ENCODE assay signal across 11 cellular contexts in the genomic region with DNA sequence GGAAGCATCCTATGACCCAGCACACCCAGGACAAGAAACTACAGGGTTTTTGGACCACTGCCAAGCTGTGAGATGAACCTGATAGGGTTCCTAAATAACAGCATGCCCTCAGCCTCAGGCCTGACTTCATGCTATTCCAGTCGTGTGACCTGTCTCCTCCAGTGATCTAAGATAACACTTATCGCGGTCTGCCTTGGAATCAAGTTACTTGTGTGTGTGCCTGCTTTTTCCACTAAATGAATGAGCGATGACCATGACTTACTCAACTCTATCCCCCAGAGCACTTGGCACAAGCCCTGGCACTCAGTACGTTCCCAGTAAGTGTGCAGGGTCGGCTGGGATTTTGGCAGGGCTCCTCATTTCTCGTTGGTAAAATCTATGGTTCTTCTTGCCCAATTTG.
DNase-seq lines count a peak whose midpoint lies in the region; ATAC-seq, FAIRE-seq and TF ChIP-seq lines count a peak whose summit lies in the region.
"Had no signal": no experiment of that assay in that cellular context is flagged by ENCODE, and none has a peak within 500 bp of the region (broad histone marks: within the 10 kb centered on the region; RNA-seq: fewer than 3 reads in every experiment).

No MANE protein-coding gene starts in this region.

- H3K4me1 Mint-ChIP-seq in astrocyte (ENCODE audit: low read depth, unreplicated experiment): peaks cover 19% of the 10 kb centered on the region
- H3K4me1 Mint-ChIP-seq in CD8-positive, alpha-beta T cell (ENCODE audit: low read depth): no peaks in the 10 kb centered on the region
- H3K4me1 Mint-ChIP-seq in natural killer cell treated with Interleukin-12 subunit alpha and Interleukin-12 subunit beta and Interleukin-15 and Interleukin-18, amount 100 ng/mL, for 72 hours (ENCODE audit: low read depth in 2 of 2): no peaks in the 10 kb centered on the region

- H3K4me3 Mint-ChIP-seq in astrocyte (ENCODE audit: unreplicated experiment): no peak overlapping the region
- no peak overlapping the region for H3K4me3 Mint-ChIP-seq in CD8-positive, alpha-beta T cell
- H3K4me3 Mint-ChIP-seq in natural killer cell treated with Interleukin-12 subunit alpha and Interleukin-12 subunit beta and Interleukin-15 and Interleukin-18, amount 100 ng/mL, for 72 hours: no peak overlapping the region

- TF ChIP-seq POLR2A in testis (IDR thresholded peaks at IDR 0.05): no peak

- H2BK120ac ChIP-seq in mesendoderm (ENCODE audit: low read depth, low read length): no peak overlapping the region

- POLR2A ChIA-PET in CD8-positive, alpha-beta T cell (lab: Charles Lee): no interaction called here

- H3K18ac ChIP-seq in mesendoderm (ENCODE audit: low read length): no peak overlapping the region

- H4K5ac ChIP-seq in mesendoderm (ENCODE audit: low read length): no peak overlapping the region

- no peaks in the 10 kb centered on the region for H3K79me1 ChIP-seq in mesendoderm (ENCODE audit: low read length)

- H3K4me3 ChIP-seq in astrocyte (ENCODE audit: insufficient read depth, low read depth, low read length): no peak overlapping the region
- H3K4me3 ChIP-seq in mesendoderm (ENCODE audit: low read length): no peak overlapping the region
- no peak overlapping the region for H3K4me3 ChIP-seq in CD8-positive, alpha-beta T cell (ENCODE audit: low read depth, low read length)
- H3K4me3 ChIP-seq in testis: no peak overlapping the region

- peak; percentile 15 for DNase-seq in EL
- peak; percentile 79 for DNase-seq in NCI-H146 (lab: John Stamatoyannopoulos, UW)
- peak; percentile 27 for DNase-seq in astrocyte (ENCODE audit: low read depth)
- peak; percentile 53 for DNase-seq in mesendoderm
- DNase-seq in CD8-positive, alpha-beta T cell: no peak
- DNase-seq in hepatic stellate cell (ENCODE audit: low spot score): no peak
- DNase-seq in natural killer cell treated with Interleukin-12 subunit alpha and Interleukin-12 subunit beta and Interleukin-15 and Interleukin-18, amount 100 ng/mL, for 72 hours (ENCODE audit: low spot score): no peak
- DNase-seq in testis: no peak
- DNase-seq: NCI-H1092 treated with DMSO at 0.1 percent for 48 hours; stimulated activated CD8-positive, alpha-beta memory T cell treated with anti-CD3 and anti-CD28 coated beads, Interleukin-4, amount 100 ng/mL, for 48 hours had no signal

- no peak for FAIRE-seq in astrocyte (lab: Jason Lieb, UNC)
- FAIRE-seq: GM19239 had no signal

- TF ChIP-seq CTCF in astrocyte (IDR thresholded peaks at IDR 0.05; ENCODE audit: insufficient read depth, low read depth, low read length) (no peak), testis (IDR thresholded peaks at IDR 0.05) (no peak)
- TF ChIP-seq CTCF in CD8-positive, alpha-beta T cell (IDR thresholded peaks at IDR 0.05): no peak

- H2AFZ ChIP-seq in astrocyte (ENCODE audit: low read depth, low read length): no peak overlapping the region

- H3K9ac ChIP-seq in astrocyte (ENCODE audit: low read length): no peak overlapping the region
- H3K9ac ChIP-seq in mesendoderm (ENCODE audit: low read length): no peak overlapping the region

- no peaks in the 10 kb centered on the region for H3K36me3 Mint-ChIP-seq in astrocyte (ENCODE audit: low read depth, unreplicated experiment)
- H3K36me3 Mint-ChIP-seq in CD8-positive, alpha-beta T cell: no peaks in the 10 kb centered on the region
- no peaks in the 10 kb centered on the region for H3K36me3 Mint-ChIP-seq in natural killer cell treated with Interleukin-12 subunit alpha and Interleukin-12 subunit beta and Interleukin-15 and Interleukin-18, amount 100 ng/mL, for 72 hours

- H3K79me2 ChIP-seq in astrocyte (ENCODE audit: insufficient read depth, low read length) (no peaks in the 10 kb centered on the region), mesendoderm (ENCODE audit: control insufficient read depth, insufficient read depth, low read length) (no peaks in the 10 kb centered on the region)

- H2BK15ac ChIP-seq in mesendoderm (replicated peaks; ENCODE audit: low read depth): no peak overlapping the region

- H3K4me1 ChIP-seq in astrocyte (ENCODE audit: insufficient read depth, low read length): no peaks in the 10 kb centered on the region
- H3K4me1 ChIP-seq in mesendoderm (ENCODE audit: control insufficient read depth, low read depth, low read length): no peaks in the 10 kb centered on the region
- no peaks in the 10 kb centered on the region for H3K4me1 ChIP-seq in CD8-positive, alpha-beta T cell (ENCODE audit: insufficient read depth, low read length)
- H3K4me1 ChIP-seq in testis: no peaks in the 10 kb centered on the region

- no peak overlapping the region for H3K4me2 ChIP-seq in astrocyte (ENCODE audit: low read length)
- H3K4me2 ChIP-seq in mesendoderm (ENCODE audit: low read length): no peak overlapping the region

- no peak for ATAC-seq in CD8-positive, alpha-beta T cell
- no peak for ATAC-seq in natural killer cell treated with Interleukin-12 subunit alpha and Interleukin-12 subunit beta and Interleukin-15 and Interleukin-18, amount 100 ng/mL, for 72 hours

- WGBS in mesendoderm (ENCODE audit: extremely low coverage, insufficient coverage, low lambda C conversion rate): no CpG with 5 or more reads among the region's 7 CpGs
- WGBS in testis, 2 donors: 55 to 69% methylated on average over 7 of the region's 7 CpGs

- H3K9me3 ChIP-seq in astrocyte (ENCODE audit: insufficient read depth, low read depth, low read length): no peaks in the 10 kb centered on the region
- H3K9me3 ChIP-seq in CD8-positive, alpha-beta T cell (ENCODE audit: low read length): no peaks in the 10 kb centered on the region
- H3K9me3 ChIP-seq in testis: no peaks in the 10 kb centered on the region

- H3K27ac Mint-ChIP-seq in astrocyte (ENCODE audit: unreplicated experiment): no peak overlapping the region
- no peak overlapping the region for H3K27ac Mint-ChIP-seq in CD8-positive, alpha-beta T cell
- no peak overlapping the region for H3K27ac Mint-ChIP-seq in natural killer cell treated with Interleukin-12 subunit alpha and Interleukin-12 subunit beta and Interleukin-15 and Interleukin-18, amount 100 ng/mL, for 72 hours

- H2BK5ac ChIP-seq in mesendoderm (ENCODE audit: low read length): no peak overlapping the region

- no peaks in the 10 kb centered on the region for H3K27me3 Mint-ChIP-seq in astrocyte (ENCODE audit: low read depth, unreplicated experiment)
- H3K27me3 Mint-ChIP-seq in CD8-positive, alpha-beta T cell (ENCODE audit: low read depth): no peaks in the 10 kb centered on the region
- H3K27me3 Mint-ChIP-seq in natural killer cell treated with Interleukin-12 subunit alpha and Interleukin-12 subunit beta and Interleukin-15 and Interleukin-18, amount 100 ng/mL, for 72 hours: peaks cover 0 to 2% of the 10 kb centered on the region in 2 donors

- H3K27ac ChIP-seq in astrocyte (ENCODE audit: low read depth, low read length) (no peak overlapping the region), mesendoderm (ENCODE audit: low read depth, low read length) (no peak overlapping the region), testis (no peak overlapping the region)
- H3K27ac ChIP-seq in CD8-positive, alpha-beta T cell (ENCODE audit: low read depth, low read length): no peak overlapping the region

- no peak overlapping the region for H2AK5ac ChIP-seq in mesendoderm (ENCODE audit: low read length)

- H3K4ac ChIP-seq in mesendoderm (ENCODE audit: low read depth, low read length): no peak overlapping the region

- no peaks in the 10 kb centered on the region for H4K20me1 ChIP-seq in astrocyte (ENCODE audit: insufficient read depth, low read length)

- intact Hi-C loops in CD8-positive, alpha-beta T cell (cut with DNase I, micrococcal nuclease): no loop called here
- intact Hi-C loops in testis (cut with DNase I; ENCODE audit: low total_unique reads): no loop called here

- no peaks in the 10 kb centered on the region for H3K36me3 ChIP-seq in astrocyte (ENCODE audit: insufficient read depth, low read length)
- H3K36me3 ChIP-seq in mesendoderm (ENCODE audit: control insufficient read depth, insufficient read depth, low read length): no peaks in the 10 kb centered on the region
- H3K36me3 ChIP-seq in CD8-positive, alpha-beta T cell (ENCODE audit: insufficient read depth, low read length): no peaks in the 10 kb centered on the region
- no peaks in the 10 kb centered on the region for H3K36me3 ChIP-seq in testis (ENCODE audit: low read depth, missing control alignments)

- H3K27me3 ChIP-seq in astrocyte (ENCODE audit: insufficient read depth, low read length): no peaks in the 10 kb centered on the region
- H3K27me3 ChIP-seq in mesendoderm (ENCODE audit: insufficient read depth, low read length, poor library complexity): no peaks in the 10 kb centered on the region
- no peaks in the 10 kb centered on the region for H3K27me3 ChIP-seq in CD8-positive, alpha-beta T cell (ENCODE audit: insufficient read depth, low read length)
- H3K27me3 ChIP-seq in testis: no peaks in the 10 kb centered on the region

- no peak overlapping the region for H3K23ac ChIP-seq in mesendoderm (ENCODE audit: low read length)

- H3K56ac ChIP-seq in mesendoderm (ENCODE audit: low read length): no peak overlapping the region

- H3K9me3 Mint-ChIP-seq in astrocyte (ENCODE audit: unreplicated experiment): peaks cover 4% of the 10 kb centered on the region
- H3K9me3 Mint-ChIP-seq in CD8-positive, alpha-beta T cell: no peaks in the 10 kb centered on the region
- H3K9me3 Mint-ChIP-seq in natural killer cell treated with Interleukin-12 subunit alpha and Interleukin-12 subunit beta and Interleukin-15 and Interleukin-18, amount 100 ng/mL, for 72 hours: peaks cover 5% of the 10 kb centered on the region

- H4K8ac ChIP-seq in mesendoderm (ENCODE audit: low read depth, low read length): no peak overlapping the region

- CTCF ChIA-PET in CD8-positive, alpha-beta T cell (lab: Charles Lee): interaction anchor here (1.5 kb wide), 1 partner anchor 12 kb away, joined by 3 read pairs; no protein-coding TSS in a partner anchor

Comparison
In these comparisons a context has a peak if more than half of its experiments do, and no peak if none do; other contexts are left out.
1. DNase-seq: peak in EL (single experiment), NCI-H146 (single experiment), astrocyte (single experiment) and mesendoderm (single experiment); none in CD8-positive, alpha-beta T cell (0 of 7), hepatic stellate cell (single experiment), natural killer cell treated with Interleukin-12 subunit alpha and Interleukin-12 subunit beta and Interleukin-15 and Interleukin-18, amount 100 ng/mL, for 72 hours (single experiment) and testis (single experiment).